8 cellular contexts compared by ENCODE assay signal in the genomic region with DNA sequence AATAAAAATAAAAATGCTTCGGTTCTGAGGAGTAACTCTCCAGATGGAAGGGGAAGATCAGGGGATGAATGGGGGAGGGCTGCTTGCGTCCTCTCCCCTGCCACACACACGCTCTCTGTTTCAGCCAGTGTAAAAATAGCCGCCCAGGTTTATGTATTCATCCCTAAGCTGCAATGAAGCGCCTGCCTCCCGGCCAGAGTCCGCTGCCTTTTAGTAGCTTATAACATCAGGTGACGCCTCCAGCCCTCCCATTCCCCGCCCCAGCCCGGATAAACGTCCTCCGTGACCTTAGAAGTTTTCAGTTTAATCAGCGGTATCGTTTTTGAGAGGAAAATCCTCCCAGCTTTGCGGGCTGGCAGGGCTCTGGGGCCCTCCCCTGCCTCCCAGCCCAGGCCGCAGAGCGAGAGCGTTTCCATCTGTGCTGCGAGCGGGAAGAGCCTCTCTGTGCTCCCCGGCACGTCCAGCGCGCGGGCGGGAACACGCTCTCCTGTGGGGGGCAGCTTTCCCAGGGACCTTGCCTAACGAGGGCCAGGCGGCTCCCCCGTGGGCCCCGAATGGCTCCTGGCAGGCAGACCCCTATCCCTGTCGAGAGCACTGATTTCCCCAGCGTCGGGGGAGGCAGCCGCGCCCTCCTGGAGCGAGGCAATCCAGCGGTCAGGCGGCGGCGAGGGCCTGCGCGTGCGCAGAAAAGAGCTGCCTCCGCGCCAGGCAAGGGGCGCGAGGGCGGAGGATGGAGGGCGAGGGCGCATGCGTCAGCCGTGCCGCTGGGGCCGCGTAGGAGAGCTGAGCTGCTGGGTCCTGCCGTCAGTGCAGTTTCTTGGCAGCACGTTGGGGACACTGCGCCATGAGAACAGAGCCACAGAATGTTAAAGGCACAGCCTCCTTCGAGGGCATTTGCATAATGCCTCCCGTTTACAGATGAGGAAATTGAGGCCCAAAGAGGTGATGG.
A peak's percentile ranks its signal among the peaks of the same experiment; 100 is the strongest.
DNase-seq lines count a peak whose midpoint lies in the region; ATAC-seq, FAIRE-seq and TF ChIP-seq lines count a peak whose summit lies in the region.

No MANE protein-coding gene starts in this region.

- WGBS in pancreas, 2 donors = 0% methylated on average over 61 of the region's 61 CpGs
- 0 to 1% methylated on average over 4 to 38 of the region's 61 CpGs for WGBS in transverse colon (ENCODE audit: low coverage in 1 of 2), 2 donors

- H3K9me3 ChIP-seq in MG63 = no peaks in the 10 kb centered on the region
- no peaks in the 10 kb centered on the region for H3K9me3 ChIP-seq in pancreas
- no peaks in the 10 kb centered on the region for H3K9me3 ChIP-seq in transverse colon

- peak; percentile 87 to 91 (median 90) for ATAC-seq in pancreas

- H3K4me1 ChIP-seq in pancreas (peaks cover 27 to 38% (median 33%) of the 10 kb centered on the region in 3 donors), transverse colon (peaks cover 30 to 42% (median 35%) of the 10 kb centered on the region in 4 donors)

- no peak for TF ChIP-seq CTCF in pancreas (IDR thresholded peaks at IDR 0.05)
- TF ChIP-seq CTCF in transverse colon (IDR thresholded peaks at IDR 0.05) = peak in 2 of 5 experiments; percentile 9 to 30

- H3K27ac ChIP-seq in pancreas (peak overlapping the region; percentile 98 to 100 (median 98)), transverse colon (peak overlapping the region; percentile 96 to 100 (median 100))

- FAIRE-seq in H54 (lab: Jason Lieb, UNC) = peak; percentile 69
- peak; percentile 26 for FAIRE-seq in pancreas (lab: Jason Lieb, UNC)

- no peaks in the 10 kb centered on the region for H3K36me3 ChIP-seq in MG63
- H3K36me3 ChIP-seq in pancreas = no peaks in the 10 kb centered on the region
- no peaks in the 10 kb centered on the region for H3K36me3 ChIP-seq in transverse colon

- in situ Hi-C loops in transverse colon (cut with MboI; ENCODE audit: low pct_ligation_motif_present in 1 of 4, low pct_unique_long_range_greater_than_20kb in 1 of 4, low sequenced_read_pairs in 3 of 4) = loop anchor here (10.0 to 25.0 kb wide), 9 partner anchors 46 to 926 kb away; a partner anchor contains a TSS

- TF ChIP-seq POLR2A in H54 (IDR thresholded peaks at IDR 0.05; ENCODE audit: low read depth, low read length) (peak; percentile 83), transverse colon (IDR thresholded peaks at IDR 0.05) (peak; percentile 92)

- H3K27me3 ChIP-seq in MG63 (no peaks in the 10 kb centered on the region), pancreas (no peaks in the 10 kb centered on the region), transverse colon (no peaks in the 10 kb centered on the region)

- intact Hi-C loops in pancreas (cut with DNase I) (loop anchor here in 2 of 3 donors (5.0 to 10.0 kb wide), 3 partner anchors 49 to 934 kb away; a partner anchor contains a TSS), transverse colon (cut with DNase I; ENCODE audit: low total_unique reads) (loop anchor here (10.0 kb wide), 2 partner anchors 264 to 554 kb away; a partner anchor contains a TSS)

- H3K4me3 ChIP-seq in MG63 (peak overlapping the region; percentile 61), pancreas (peak overlapping the region; percentile 44 to 62 (median 53)), transverse colon (peak overlapping the region; percentile 26 to 73 (median 55))

- DNase-seq in ELR (ENCODE audit: low read depth) (peak; percentile 93), H54 (ENCODE audit: insufficient read length, low spot score) (peak; percentile 94), MG63 (peak; percentile 96), globus pallidus (ENCODE audit: low spot score) (peak; percentile 96), pancreas (peak; percentile 94 to 99 (median 97)), transverse colon (peak; percentile 96), DMS 273 (lab: John Stamatoyannopoulos, UW; ENCODE audit: unreplicated experiment) (no peak)
- peak; percentile 88 for DNase-seq in activated T-helper 9 cell treated with anti-CD3 and anti-CD28 coated beads, Interleukin-2, amount 50 U/mL, for 16 hours (ENCODE audit: low read depth)

- TF ChIP-seq EP300 in transverse colon (IDR thresholded peaks at IDR 0.05; ENCODE audit: low read depth) = peak; percentile 63
